8 cellular contexts compared by ENCODE assay signal in the genomic region with DNA sequence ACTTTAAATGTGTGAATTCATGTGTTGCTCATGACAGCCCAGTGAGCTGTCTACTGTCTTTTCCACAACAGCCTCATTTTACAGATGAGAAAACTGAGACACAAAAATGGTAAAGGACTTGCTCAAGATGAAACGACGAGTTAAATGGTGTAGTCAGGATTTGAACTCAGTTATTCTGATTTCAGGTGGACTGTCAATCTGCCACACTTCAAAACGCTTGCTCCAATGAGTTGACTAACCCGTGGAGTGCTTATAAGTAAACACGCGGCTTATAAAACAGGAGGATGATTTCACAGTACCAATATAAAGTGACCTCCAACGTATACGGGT. TPM values are rescaled to one million over a fixed set of nuclear protein-coding genes. Genes with fewer than 3 reads are reported as not detected.
DNase-seq lines count a peak whose midpoint lies in the region; ATAC-seq, FAIRE-seq and TF ChIP-seq lines count a peak whose summit lies in the region.

No MANE protein-coding gene starts in this region.

- peak overlapping the region in 2 of 3 donors; percentile 44 to 55 for H3K27ac ChIP-seq in right lobe of liver
- peak overlapping the region; percentile 54 for H3K27ac ChIP-seq in subcutaneous abdominal adipose tissue (ENCODE audit: low read depth, low read length)

- no peak for DNase-seq in activated CD4-positive, alpha-beta T cell treated with anti-CD3 and anti-CD28 coated beads for 36 hours
- no peak for DNase-seq in activated CD4-positive, alpha-beta T cell treated with anti-CD3 and anti-CD28 coated beads, Interleukin-2, amount 50 U/mL, for 48 hours
- no peak for DNase-seq in activated T-helper 1 cell treated with anti-CD3 and anti-CD28 coated beads, Interleukin-12 subunit alpha, Interleukin-12 subunit beta, Interleukin-2, Interleukin-4 antibody, amounts not matched to agents 30 ng/mL and 10 ng/mL and 1 ng/mL, durations not matched to agents 14 hours and 24 hours and 36 hours (ENCODE audit: low spot score)
- DNase-seq in right lobe of liver: no peak
- no peak for DNase-seq in GM12892 (ENCODE audit: insufficient read length)
- no peak for DNase-seq in GM10248 (ENCODE audit: extremely low spot score)
- DNase-seq in A172 (ENCODE audit: low spot score): no peak

- CTCF ChIA-PET in activated CD4-positive, alpha-beta T cell treated with anti-CD3 and anti-CD28 coated beads for 36 hours (lab: Charles Lee): interaction anchor here (0.6 to 2.6 kb wide), 8 partner anchors 11 to 1074 kb away, joined by 3 to 10 read pairs (median 4); a partner anchor contains a TSS
- CTCF ChIA-PET in GM10248 (lab: Yijun Ruan, JAX): interaction anchor here (0.7 to 1.8 kb wide), 4 partner anchors 9 to 55 kb away, joined by 3 to 5 read pairs (median 4); a partner anchor contains a TSS

- H3K4me1 ChIP-seq in right lobe of liver: peaks cover 0 to 8% (median 0%) of the 10 kb centered on the region in 4 donors
- H3K4me1 ChIP-seq in subcutaneous abdominal adipose tissue (ENCODE audit: control insufficient read depth in 5 of 5, insufficient read depth in 5 of 5, low read length in 5 of 5): peaks cover 1 to 24% (median 13%) of the 10 kb centered on the region in 5 donors

- H3K9ac ChIP-seq in subcutaneous abdominal adipose tissue (ENCODE audit: low read length in 5 of 5): peak overlapping the region in 4 of 5 donors; percentile 41 to 87 (median 74)

- no peak for ATAC-seq in activated CD4-positive, alpha-beta T cell treated with anti-CD3 and anti-CD28 coated beads for 36 hours
- ATAC-seq in right lobe of liver: no peak

- H3K4me3 Mint-ChIP-seq in activated CD4-positive, alpha-beta T cell treated with anti-CD3 and anti-CD28 coated beads for 36 hours: peak overlapping the region; percentile 87
- H3K4me3 Mint-ChIP-seq in activated T-helper 1 cell treated with anti-CD3 and anti-CD28 coated beads, Interleukin-12 subunit alpha, Interleukin-12 subunit beta, Interleukin-2, Interleukin-4 antibody, amounts not matched to agents 30 ng/mL and 10 ng/mL and 1 ng/mL, durations not matched to agents 14 hours and 24 hours and 36 hours: peak overlapping the region; percentile 91

- no peak for FAIRE-seq in GM12892 (lab: Jason Lieb, UNC)

- WGBS in right lobe of liver (ENCODE audit: insufficient coverage, low coverage, low lambda C conversion rate, missing lambda C conversion rate): 91% methylated on average over 8 of the region's 8 CpGs

- peak overlapping the region; percentile 87 for H3K27ac Mint-ChIP-seq in activated CD4-positive, alpha-beta T cell treated with anti-CD3 and anti-CD28 coated beads for 36 hours
- H3K27ac Mint-ChIP-seq in activated T-helper 1 cell treated with anti-CD3 and anti-CD28 coated beads, Interleukin-12 subunit alpha, Interleukin-12 subunit beta, Interleukin-2, Interleukin-4 antibody, amounts not matched to agents 30 ng/mL and 10 ng/mL and 1 ng/mL, durations not matched to agents 14 hours and 24 hours and 36 hours: peak overlapping the region; percentile 88

- H3K9me3 Mint-ChIP-seq in activated CD4-positive, alpha-beta T cell treated with anti-CD3 and anti-CD28 coated beads for 36 hours (ENCODE audit: low read depth): no peaks in the 10 kb centered on the region
- H3K9me3 Mint-ChIP-seq in activated T-helper 1 cell treated with anti-CD3 and anti-CD28 coated beads, Interleukin-12 subunit alpha, Interleukin-12 subunit beta, Interleukin-2, Interleukin-4 antibody, amounts not matched to agents 30 ng/mL and 10 ng/mL and 1 ng/mL, durations not matched to agents 14 hours and 24 hours and 36 hours: no peaks in the 10 kb centered on the region

- peaks cover 40% of the 10 kb centered on the region for H3K4me1 Mint-ChIP-seq in activated CD4-positive, alpha-beta T cell treated with anti-CD3 and anti-CD28 coated beads for 36 hours
- H3K4me1 Mint-ChIP-seq in activated T-helper 1 cell treated with anti-CD3 and anti-CD28 coated beads, Interleukin-12 subunit alpha, Interleukin-12 subunit beta, Interleukin-2, Interleukin-4 antibody, amounts not matched to agents 30 ng/mL and 10 ng/mL and 1 ng/mL, durations not matched to agents 14 hours and 24 hours and 36 hours (ENCODE audit: low read depth): peaks cover 31% of the 10 kb centered on the region

- no peaks in the 10 kb centered on the region for H3K27me3 ChIP-seq in right lobe of liver
- no peaks in the 10 kb centered on the region for H3K27me3 ChIP-seq in subcutaneous abdominal adipose tissue (ENCODE audit: control insufficient read depth in 5 of 5, insufficient read depth in 4 of 5, low read length in 5 of 5)

- no peaks in the 10 kb centered on the region for H3K27me3 Mint-ChIP-seq in activated CD4-positive, alpha-beta T cell treated with anti-CD3 and anti-CD28 coated beads for 36 hours
- H3K27me3 Mint-ChIP-seq in activated T-helper 1 cell treated with anti-CD3 and anti-CD28 coated beads, Interleukin-12 subunit alpha, Interleukin-12 subunit beta, Interleukin-2, Interleukin-4 antibody, amounts not matched to agents 30 ng/mL and 10 ng/mL and 1 ng/mL, durations not matched to agents 14 hours and 24 hours and 36 hours (ENCODE audit: insufficient read depth): peaks cover 1% of the 10 kb centered on the region

- TF ChIP-seq CTCF in right lobe of liver (IDR thresholded peaks at IDR 0.05) (no peak), GM10248 (IDR thresholded peaks at IDR 0.05; ENCODE audit: control extremely low read depth, extremely low read depth, low read depth, missing control alignments) (no peak)

- POLR2A ChIA-PET in activated CD4-positive, alpha-beta T cell treated with anti-CD3 and anti-CD28 coated beads for 36 hours (lab: Charles Lee): interaction anchor here (1.0 to 1.4 kb wide), 3 partner anchors 55 to 79 kb away, joined by 4 to 10 read pairs (median 6); a partner anchor contains a TSS
- POLR2A ChIA-PET in GM10248 (lab: Yijun Ruan, JAX): interaction anchor here (1.3 kb wide), 1 partner anchor 79 kb away, joined by 3 read pairs; a partner anchor contains a TSS

- H3K9me3 ChIP-seq in right lobe of liver (no peaks in the 10 kb centered on the region), subcutaneous abdominal adipose tissue (ENCODE audit: control insufficient read depth in 5 of 5, low read length in 5 of 5) (no peaks in the 10 kb centered on the region)

- H3K36me3 ChIP-seq in right lobe of liver: no peaks in the 10 kb centered on the region
- H3K36me3 ChIP-seq in subcutaneous abdominal adipose tissue (ENCODE audit: control insufficient read depth in 5 of 5, insufficient read depth in 5 of 5, low read length in 5 of 5): no peaks in the 10 kb centered on the region

- TF ChIP-seq POLR2A in right lobe of liver (IDR thresholded peaks at IDR 0.05) (no peak), GM12892 (IDR thresholded peaks at IDR 0.05; ENCODE audit: low read depth, low read length) (no peak)

- intact Hi-C loops in activated CD4-positive, alpha-beta T cell treated with anti-CD3 and anti-CD28 coated beads for 36 hours (cut with DNase I, micrococcal nuclease): loop anchor here (1.0 to 10.0 kb wide), 6 partner anchors 54 to 1136 kb away; a partner anchor contains a TSS
- intact Hi-C loops in activated T-helper 1 cell treated with anti-CD3 and anti-CD28 coated beads, Interleukin-12 subunit alpha, Interleukin-12 subunit beta, Interleukin-2, Interleukin-4 antibody, amounts not matched to agents 30 ng/mL and 10 ng/mL and 1 ng/mL, durations not matched to agents 14 hours and 24 hours and 36 hours (cut with micrococcal nuclease): loop anchor here (1.0 to 5.0 kb wide), 9 partner anchors 54 to 624 kb away; a partner anchor contains a TSS
- intact Hi-C loops in right lobe of liver (cut with DNase I): no loop called here

- peaks cover 11% of the 10 kb centered on the region for H3K36me3 Mint-ChIP-seq in activated CD4-positive, alpha-beta T cell treated with anti-CD3 and anti-CD28 coated beads for 36 hours (ENCODE audit: low read depth)
- peaks cover 5% of the 10 kb centered on the region for H3K36me3 Mint-ChIP-seq in activated T-helper 1 cell treated with anti-CD3 and anti-CD28 coated beads, Interleukin-12 subunit alpha, Interleukin-12 subunit beta, Interleukin-2, Interleukin-4 antibody, amounts not matched to agents 30 ng/mL and 10 ng/mL and 1 ng/mL, durations not matched to agents 14 hours and 24 hours and 36 hours (ENCODE audit: low read depth)

- H3K4me3 ChIP-seq in right lobe of liver: peak overlapping the region in 1 of 3 donors; percentile 77
- H3K4me3 ChIP-seq in subcutaneous abdominal adipose tissue (ENCODE audit: low read depth in 1 of 5, low read length in 5 of 5): peak overlapping the region; percentile 31 to 86 (median 77)

RNA-seq across cellular contexts. Expression of a gene that starts 0.7 kb away (rescaled TPM):
- total RNA-seq in activated CD4-positive, alpha-beta T cell treated with anti-CD3 and anti-CD28 coated beads for 36 hours: 10 to 100 TPM; 43.0 to 46.5 TPM
- total RNA-seq in activated T-helper 1 cell treated with anti-CD3 and anti-CD28 coated beads, Interleukin-12 subunit alpha, Interleukin-12 subunit beta, Interleukin-2, Interleukin-4 antibody, amounts not matched to agents 30 ng/mL and 10 ng/mL and 1 ng/mL, durations not matched to agents 14 hours and 24 hours and 36 hours: 46.8 and 46.9 TPM in 2 replicates
- 1 to 10 TPM in 5 of 6 experiments, under 1 TPM in 1; 0.73 to 9.0 (median 4.2) TPM for total RNA-seq in right lobe of liver
- 26.2 TPM for polyA plus RNA-seq in GM12892 (2012; ENCODE audit: missing spikeins)
- 9.4 and 25.8 TPM in 2 replicates for total RNA-seq in A172 (2014; rRNA removed; shearing (Covaris generic))

RNA-seq across cellular contexts. Expression of a gene that starts 4.3 kb away (rescaled TPM):
- total RNA-seq in activated CD4-positive, alpha-beta T cell treated with anti-CD3 and anti-CD28 coated beads for 36 hours: 1 to 10 TPM in 1 of 2 experiments, under 1 TPM in 1; 0.81 to 1.3 TPM
- 0.93 and 1.9 TPM in 2 replicates for total RNA-seq in activated T-helper 1 cell treated with anti-CD3 and anti-CD28 coated beads, Interleukin-12 subunit alpha, Interleukin-12 subunit beta, Interleukin-2, Interleukin-4 antibody, amounts not matched to agents 30 ng/mL and 10 ng/mL and 1 ng/mL, durations not matched to agents 14 hours and 24 hours and 36 hours
- 1 to 10 TPM; 1.1 to 3.4 (median 2.1) TPM for total RNA-seq in right lobe of liver
- polyA plus RNA-seq in GM12892 (2012; ENCODE audit: missing spikeins): 1.3 TPM
- 0.05 and 1.3 TPM in 2 replicates for total RNA-seq in A172 (2014; rRNA removed; shearing (Covaris generic))

RNA-seq across cellular contexts. Expression of a gene that starts 53.6 kb away (rescaled TPM):
- total RNA-seq in activated CD4-positive, alpha-beta T cell treated with anti-CD3 and anti-CD28 coated beads for 36 hours: 1 to 10 TPM; 7.8 to 9.2 TPM
- 12.8 and 12.9 TPM in 2 replicates for total RNA-seq in activated T-helper 1 cell treated with anti-CD3 and anti-CD28 coated beads, Interleukin-12 subunit alpha, Interleukin-12 subunit beta, Interleukin-2, Interleukin-4 antibody, amounts not matched to agents 30 ng/mL and 10 ng/mL and 1 ng/mL, durations not matched to agents 14 hours and 24 hours and 36 hours
- total RNA-seq in right lobe of liver: 1 to 10 TPM; 2.6 to 9.7 (median 6.0) TPM
- polyA plus RNA-seq in GM12892 (2012; ENCODE audit: missing spikeins): 7.4 TPM
- 8.8 and 10.1 TPM in 2 replicates for total RNA-seq in A172 (2014; rRNA removed; shearing (Covaris generic))

Comparison
In these comparisons a context has a peak if more than half of its experiments do, and no peak if none do; other contexts are left out.
1. intact Hi-C loops: an anchor here in activated CD4-positive, alpha-beta T cell treated with anti-CD3 and anti-CD28 coated beads for 36 hours (1.0 to 10.0 kb wide) and activated T-helper 1 cell treated with anti-CD3 and anti-CD28 coated beads, Interleukin-12 subunit alpha, Interleukin-12 subunit beta, Interleukin-2, Interleukin-4 antibody, amounts not matched to agents 30 ng/mL and 10 ng/mL and 1 ng/mL, durations not matched to agents 14 hours and 24 hours and 36 hours (1.0 to 5.0 kb wide); none called in right lobe of liver.